Comparison of ENCODE assay signal across 18 cellular contexts in genomic region chr13:20035130-20035529, GRCh38.
DNase-seq lines count a peak whose midpoint lies in the region; ATAC-seq, FAIRE-seq and TF ChIP-seq lines count a peak whose summit lies in the region.
"Had no signal": no experiment of that assay in that cellular context is flagged by ENCODE, and none has a peak within 500 bp of the region (broad histone marks: within the 10 kb centered on the region; RNA-seq: fewer than 3 reads in every experiment).

No MANE protein-coding gene starts in this region.

- intact Hi-C loops in adrenal gland (cut with DNase I) = no loop called here

- TF ChIP-seq CTCF in A549 (IDR thresholded peaks at IDR 0.05) (peak; percentile 37; the same call in 2 of the 3 replicates), GM12872 (IDR thresholded peaks at IDR 0.05; ENCODE audit: insufficient read depth, low read depth, low read length) (0 out of 3 replicates have a peak, but pooled peaks have one; percentile 19), adrenal gland (IDR thresholded peaks at IDR 0.05) (peak in 5 of 6 experiments; percentile 15 to 48 (median 36)), brain microvascular endothelial cell (IDR thresholded peaks at IDR 0.05; ENCODE audit: low read depth, low read length, missing control alignments) (no peak)

- no peak overlapping the region for H3K4me3 ChIP-seq in A549
- no peak overlapping the region for H3K4me3 ChIP-seq in adrenal gland
- H3K4me3 ChIP-seq in brain microvascular endothelial cell (ENCODE audit: low read depth, low read length) = no peak overlapping the region

- ATAC-seq in A549 (no peak), HG02870 (IDR thresholded peaks at IDR 0.05; ENCODE audit: unreplicated experiment) (no peak), GM21717 (IDR thresholded peaks at IDR 0.05; ENCODE audit: unreplicated experiment) (no peak)
- ATAC-seq: effector memory CD8-positive, alpha-beta T cell; T-cell had no signal

- in situ Hi-C loops in brain microvascular endothelial cell (cut with HindIII; ENCODE audit: low pct_ligation_motif_present, low sequenced_read_pairs) = no loop called here

- H3K27me3 ChIP-seq in adrenal gland = no peaks in the 10 kb centered on the region
- no peaks in the 10 kb centered on the region for H3K27me3 ChIP-seq in brain microvascular endothelial cell (replicated peaks)

- POLR2A ChIA-PET in A549 (lab: Yijun Ruan, JAX) = no interaction called here

- peak in 1 of 2 experiments; percentile 28; a peak in 2 of 5 replicates for TF ChIP-seq RAD21 in A549 (conservative IDR thresholded peaks at IDR 0.05 in 1 of 2, IDR thresholded peaks at IDR 0.05 in 1 of 2)

- CTCF ChIA-PET in A549 (lab: Yijun Ruan, JAX) = interaction anchor here (0.7 to 1.7 kb wide), 7 partner anchors 17 to 136 kb away, joined by 3 to 4 read pairs (median 3); no protein-coding TSS in a partner anchor

- H3K27ac ChIP-seq in A549 (no peak overlapping the region), adrenal gland (no peak overlapping the region), brain microvascular endothelial cell (no peak overlapping the region)

- no peaks in the 10 kb centered on the region for H3K4me1 ChIP-seq in A549
- H3K4me1 ChIP-seq in adrenal gland (replicated peaks in 1 of 2) = peaks cover 0 to 12% of the 10 kb centered on the region in 2 donors

- H3K9me3 ChIP-seq in A549 = no peaks in the 10 kb centered on the region
- no peaks in the 10 kb centered on the region for H3K9me3 ChIP-seq in adrenal gland (replicated peaks in 1 of 3)

- TF ChIP-seq EP300 in A549 (IDR thresholded peaks at IDR 0.05) = no peak

- peak in 1 of 2 experiments; percentile 26 for DNase-seq in A549 (ENCODE audit: low read depth in 1 of 2, low spot score in 1 of 2)
- DNase-seq in adrenal gland = no peak
- DNase-seq in hepatic stellate cell (ENCODE audit: low spot score) = peak; percentile 7
- DNase-seq in SHP77 treated with DMSO at 0.1 percent for 48 hours (lab: John Stamatoyannopoulos, UW) = no peak
- DNase-seq in brain microvascular endothelial cell = no peak
- DNase-seq: activated CD4-positive, alpha-beta T cell treated with anti-CD3 and anti-CD28 coated beads for 4 hours; amniotic stem cell; effector memory CD8-positive, alpha-beta T cell; EL; glutamatergic neuron; naive B cell; NCI-H1105 treated with DMSO at 0.1 percent for 48 hours; NCI-H345; retina; T-cell had no signal

- WGBS in A549 (ENCODE audit: missing lambda C conversion rate) = 53% methylated on average over 4 of the region's 4 CpGs
- 60 to 72% (median 62%) methylated on average over 4 of the region's 4 CpGs for WGBS in adrenal gland, 4 donors

- H3K36me3 ChIP-seq in adrenal gland (replicated peaks in 1 of 2) = peaks cover 0 to 47% of the 10 kb centered on the region in 2 donors
- peaks cover 30% of the 10 kb centered on the region for H3K36me3 ChIP-seq in brain microvascular endothelial cell (replicated peaks)

- TF ChIP-seq POLR2A in A549 (IDR thresholded peaks at IDR 0.05; ENCODE audit: low read length) (no peak), adrenal gland (IDR thresholded peaks at IDR 0.05) (no peak)

- no peak for FAIRE-seq in A549 (lab: Jason Lieb, UNC)

- H3K4me2 ChIP-seq in A549 = no peak overlapping the region

TF ChIP-seq in A549, 52 proteins besides CTCF, POLR2A, EP300 and RAD21:
- TF ChIP-seq PBX3 (IDR thresholded peaks at IDR 0.05) (no peak), REST (IDR thresholded peaks at IDR 0.05) (no peak), BCL3 (IDR thresholded peaks at IDR 0.05) (no peak), HMGXB4 (CRISPR knock-in tag; IDR thresholded peaks at IDR 0.05; ENCODE audit: borderline replicate concordance) (no peak), HES2 (IDR thresholded peaks at IDR 0.05) (no peak), PHF8 (IDR thresholded peaks at IDR 0.05; ENCODE audit: borderline replicate concordance, low read depth) (no peak), RFX5 (IDR thresholded peaks at IDR 0.05) (no peak), NFE2L2 (conservative IDR thresholded peaks at IDR 0.05; ENCODE audit: low read length) (no peak), TFCP2L1 (CRISPR knock-in tag; IDR thresholded peaks at IDR 0.05) (no peak), JUN (IDR thresholded peaks at IDR 0.05) (no peak), ZSCAN20 (CRISPR knock-in tag; IDR thresholded peaks at IDR 0.05) (no peak), NPAS2 (CRISPR knock-in tag; IDR thresholded peaks at IDR 0.05; ENCODE audit: borderline replicate concordance) (no peak), CBX8 (IDR thresholded peaks at IDR 0.05) (no peak), ESRRA (IDR thresholded peaks at IDR 0.05; ENCODE audit: borderline replicate concordance, low read length) (no peak)
